In genomic region chr1:1665815-1666251, GRCh38 we compare ENCODE assay signal across 8 cellular contexts. TPM values are rescaled to one million over a fixed set of nuclear protein-coding genes. Genes with fewer than 3 reads are reported as not detected.
A peak's percentile ranks its signal among the peaks of the same experiment; 100 is the strongest.
DNase-seq lines count a peak whose midpoint lies in the region; ATAC-seq and TF ChIP-seq lines count a peak whose summit lies in the region.

No MANE protein-coding gene starts in this region.

- peak overlapping the region; percentile 43 for H2AFZ ChIP-seq in IMR-90 (replicated peaks; ENCODE audit: low read length, poor library complexity)

- H3K4me2 ChIP-seq in IMR-90 (ENCODE audit: low read depth, low read length) = no peak overlapping the region

- no peaks in the 10 kb centered on the region for H3K9me3 ChIP-seq in IMR-90 (ENCODE audit: control insufficient read depth, insufficient read depth, low read length)

- CTCF ChIA-PET in IMR-90 (lab: Yijun Ruan, JAX) = interaction anchor here (0.5 kb wide), 1 partner anchor 111 kb away, joined by 6 read pairs; no protein-coding TSS in a partner anchor

- no peak overlapping the region for H3K4ac ChIP-seq in IMR-90 (ENCODE audit: low read depth, low read length)

- in situ Hi-C loops in IMR-90 (cut with MboI; ENCODE audit: low sequenced_read_pairs) = no loop called here

- no peak overlapping the region for H3K27ac Mint-ChIP-seq in activated naive CD8-positive, alpha-beta T cell treated with anti-CD3 and anti-CD28 coated beads, Interleukin-2, amount 50 U/mL, for 24 hours
- H3K27ac Mint-ChIP-seq in mesothelial cell of epicardium = no peak overlapping the region

- H3K4me1 Mint-ChIP-seq in activated naive CD8-positive, alpha-beta T cell treated with anti-CD3 and anti-CD28 coated beads, Interleukin-2, amount 50 U/mL, for 24 hours = no peaks in the 10 kb centered on the region
- no peaks in the 10 kb centered on the region for H3K4me1 Mint-ChIP-seq in mesothelial cell of epicardium

- H4K91ac ChIP-seq in IMR-90 (ENCODE audit: insufficient read depth, low read depth, low read length) = no peak overlapping the region

- POLR2A ChIA-PET in IMR-90 (lab: Charles Lee; ENCODE audit: unreplicated experiment) = no interaction called here

- no peak overlapping the region for H3K4me3 ChIP-seq in AG10803 (ENCODE audit: low read length)
- H3K4me3 ChIP-seq in IMR-90 (ENCODE audit: insufficient read depth, low read depth, low read length) = no peak overlapping the region

- no peak overlapping the region for H3K23ac ChIP-seq in IMR-90 (ENCODE audit: low read depth, low read length)

- no peak for DNase-seq in AG10803 (ENCODE audit: low read depth)
- DNase-seq in IMR-90 = no peak
- DNase-seq in activated naive CD8-positive, alpha-beta T cell treated with anti-CD3 and anti-CD28 coated beads, Interleukin-2, amount 50 U/mL, for 24 hours = peak; percentile 70
- DNase-seq in mesothelial cell of epicardium (ENCODE audit: low spot score in 2 of 2, unreplicated experiment in 2 of 2) = no peak
- DNase-seq in cerebellum (ENCODE audit: low spot score) = no peak
- DNase-seq in caudate nucleus (lab: John Stamatoyannopoulos, UW) = no peak
- no peak for DNase-seq in SK-N-DZ (ENCODE audit: low spot score)
- no peak for DNase-seq in NCI-H526 treated with DMSO at 0.1 percent for 48 hours (lab: John Stamatoyannopoulos, UW)

- no peaks in the 10 kb centered on the region for H3K9me3 Mint-ChIP-seq in activated naive CD8-positive, alpha-beta T cell treated with anti-CD3 and anti-CD28 coated beads, Interleukin-2, amount 50 U/mL, for 24 hours
- no peaks in the 10 kb centered on the region for H3K9me3 Mint-ChIP-seq in mesothelial cell of epicardium

- peaks cover 0 to 7% of the 10 kb centered on the region in 2 experiments; a peak in 1 of 4 replicates for H3K79me1 ChIP-seq in IMR-90 (ENCODE audit: low read depth in 1 of 2, low read length in 2 of 2)

- H3K27me3 Mint-ChIP-seq in activated naive CD8-positive, alpha-beta T cell treated with anti-CD3 and anti-CD28 coated beads, Interleukin-2, amount 50 U/mL, for 24 hours = no peaks in the 10 kb centered on the region
- no peaks in the 10 kb centered on the region for H3K27me3 Mint-ChIP-seq in mesothelial cell of epicardium (ENCODE audit: low read depth)

- H2BK120ac ChIP-seq in IMR-90 (ENCODE audit: low read depth, low read length) = no peak overlapping the region

- TF ChIP-seq RAD21 in IMR-90 (IDR thresholded peaks at IDR 0.05; ENCODE audit: low read length) = 0 out of 2 replicates have a peak, but pooled peaks have one; percentile 6

- peak; percentile 37 for TF ChIP-seq CTCF in AG10803 (conservative IDR thresholded peaks at IDR 0.05; ENCODE audit: low read length)
- TF ChIP-seq CTCF in IMR-90 (conservative IDR thresholded peaks at IDR 0.05; ENCODE audit: low read depth, low read length) = peak; percentile 27
- peak; percentile 27 for TF ChIP-seq CTCF in mesothelial cell of epicardium (IDR thresholded peaks at IDR 0.05; ENCODE audit: unreplicated experiment)

- no TSS peak for BruUV-seq in IMR-90 (replicated peaks; lab: Mats Ljungman, UMichigan)

- H2BK15ac ChIP-seq in IMR-90 (ENCODE audit: low read depth, low read length) = no peak overlapping the region

- H3K18ac ChIP-seq in IMR-90 (ENCODE audit: low read depth, low read length) = no peak overlapping the region

- no peak for ATAC-seq in IMR-90 (ENCODE audit: low read depth)
- ATAC-seq in activated naive CD8-positive, alpha-beta T cell treated with anti-CD3 and anti-CD28 coated beads, Interleukin-2, amount 50 U/mL, for 24 hours = peak; percentile 48

- no peak overlapping the region for H3K9ac ChIP-seq in IMR-90 (ENCODE audit: low read depth, low read length)

- TF ChIP-seq POLR2A in IMR-90 (IDR thresholded peaks at IDR 0.05; ENCODE audit: low read depth, low read length) = no peak

- WGBS in IMR-90 (ENCODE audit: extremely low coverage in 2 of 2, insufficient read length in 1 of 2), 2 experiments = 81% methylated on average over 13 of the region's 25 CpGs; no CpG with 5 or more reads in 1 of the 2 experiments

- H4K20me1 ChIP-seq in IMR-90 (ENCODE audit: insufficient read depth, low read length) = no peaks in the 10 kb centered on the region

- H2BK20ac ChIP-seq in IMR-90 (ENCODE audit: low read depth, low read length) = no peak overlapping the region

- H3K56ac ChIP-seq in IMR-90 (ENCODE audit: extremely low read depth, insufficient read depth, low read length) = no peak overlapping the region

- H3K27ac ChIP-seq in IMR-90 (ENCODE audit: insufficient read depth, low read length) (no peak overlapping the region), caudate nucleus (ENCODE audit: low read depth, low read length) (no peak overlapping the region)

- H4K5ac ChIP-seq in IMR-90 (ENCODE audit: low read depth, low read length) = no peak overlapping the region

- intact Hi-C loops in IMR-90 (cut with micrococcal nuclease) = no loop called here

- H4K8ac ChIP-seq in IMR-90 (ENCODE audit: low read depth in 2 of 2, low read length in 2 of 2) = no peak overlapping the region

- no peak overlapping the region for H2AK5ac ChIP-seq in IMR-90 (ENCODE audit: low read depth, low read length)

- H3K36me3 ChIP-seq in IMR-90 (ENCODE audit: control insufficient read depth, insufficient read depth, low read length) = peaks cover 41% of the 10 kb centered on the region

- dilution Hi-C loops in IMR-90 (cut with HindIII; ENCODE audit: low sequenced_read_pairs, unreplicated experiment) = no loop called here

- no peak overlapping the region for H3K4me3 Mint-ChIP-seq in activated naive CD8-positive, alpha-beta T cell treated with anti-CD3 and anti-CD28 coated beads, Interleukin-2, amount 50 U/mL, for 24 hours
- no peak overlapping the region for H3K4me3 Mint-ChIP-seq in mesothelial cell of epicardium

- H2AK9ac ChIP-seq in IMR-90 (replicated peaks; ENCODE audit: low read depth, low read length, poor library complexity) = peak overlapping the region; percentile 28

- H3K9me1 ChIP-seq in IMR-90 (ENCODE audit: insufficient read depth, low read length) = no peaks in the 10 kb centered on the region; the same call in 1 of the 2 replicates

- H3K4me1 ChIP-seq in IMR-90 (ENCODE audit: control insufficient read depth, insufficient read depth, low read length) = peaks cover 6% of the 10 kb centered on the region

- H3K27me3 ChIP-seq in IMR-90 (ENCODE audit: control insufficient read depth, insufficient read depth, low read length) = no peaks in the 10 kb centered on the region

- no peak overlapping the region for H3K14ac ChIP-seq in IMR-90 (replicated peaks; ENCODE audit: low read depth, low read length)

- H2BK5ac ChIP-seq in IMR-90 (ENCODE audit: low read depth, low read length, poor library complexity, severe bottlenecking) = no peak overlapping the region

- peaks cover 13% of the 10 kb centered on the region for H3K36me3 Mint-ChIP-seq in activated naive CD8-positive, alpha-beta T cell treated with anti-CD3 and anti-CD28 coated beads, Interleukin-2, amount 50 U/mL, for 24 hours (ENCODE audit: low read depth)
- H3K36me3 Mint-ChIP-seq in mesothelial cell of epicardium = peaks cover 7% of the 10 kb centered on the region

TF ChIP-seq in IMR-90, 13 proteins besides CTCF, POLR2A, EP300 and RAD21 (continues in another document):
- TF ChIP-seq RCOR1 (IDR thresholded peaks at IDR 0.05; ENCODE audit: insufficient replicate concordance, low read length) (no peak), RFX5 (IDR thresholded peaks at IDR 0.05; ENCODE audit: low read depth, low read length) (no peak)

RNA-seq across cellular contexts. Expression of gene CDK11B, which starts 7.0 kb away (rescaled TPM):
- 8.2 and 8.9 TPM in 2 replicates for total RNA-seq in IMR-90 (2012; rRNA removed)
- polyA plus RNA-seq in IMR-90 (2012; rRNA removed) = 16.3 and 19.1 TPM in 2 replicates
- 7.1 and 9.1 TPM in 2 replicates for polyA plus RNA-seq in IMR-90 (2012; cell fraction: cytosol; rRNA removed)
- 19.2 and 19.6 TPM in 2 replicates for polyA plus RNA-seq in IMR-90 (2012; cell fraction: nucleus; rRNA removed; ENCODE audit: low replicate concordance)
- 25.2 to 27.2 TPM (median 26.6 TPM) in 3 replicates for total RNA-seq in mesothelial cell of epicardium
- total RNA-seq in cerebellum = 5.4 TPM
- polyA plus RNA-seq in SK-N-DZ (2014; cell fraction: cytosol; rRNA removed) = 10.4 and 13.4 TPM in 2 replicates
- polyA plus RNA-seq in SK-N-DZ (2014; cell fraction: nucleus; rRNA removed) = 21.3 and 39.4 TPM in 2 replicates

RNA-seq across cellular contexts. Expression of gene SLC35E2B, which starts 26.8 kb away (rescaled TPM):
- 13.9 and 14.9 TPM in 2 replicates for total RNA-seq in IMR-90 (2012; rRNA removed)
- polyA plus RNA-seq in IMR-90 (2012; rRNA removed) = 25.1 and 30.2 TPM in 2 replicates
- polyA plus RNA-seq in IMR-90 (2012; cell fraction: cytosol; rRNA removed) = 15.3 and 21.7 TPM in 2 replicates
- polyA plus RNA-seq in IMR-90 (2012; cell fraction: nucleus; rRNA removed; ENCODE audit: low replicate concordance) = 52.7 and 65.7 TPM in 2 replicates
- 112 to 119 TPM (median 113 TPM) in 3 replicates for total RNA-seq in mesothelial cell of epicardium
- 65.6 TPM for total RNA-seq in cerebellum
- polyA plus RNA-seq in SK-N-DZ (2014; cell fraction: cytosol; rRNA removed) = 26.9 and 32.3 TPM in 2 replicates
- polyA plus RNA-seq in SK-N-DZ (2014; cell fraction: nucleus; rRNA removed) = 35.7 and 63.9 TPM in 2 replicates

RNA-seq across cellular contexts. Expression of gene MMP23B, which starts 33.9 kb away (rescaled TPM):
- total RNA-seq in IMR-90 (2012; rRNA removed) = 1.1 and 1.4 TPM in 2 replicates
- 5.4 and 9.1 TPM in 2 replicates for polyA plus RNA-seq in IMR-90 (2012; rRNA removed)
- polyA plus RNA-seq in IMR-90 (2012; cell fraction: cytosol; rRNA removed) = 9.6 and 14.4 TPM in 2 replicates
- polyA plus RNA-seq in IMR-90 (2012; cell fraction: nucleus; rRNA removed; ENCODE audit: low replicate concordance) = 23.7 and 54.5 TPM in 2 replicates
- total RNA-seq in mesothelial cell of epicardium = 63.8 to 70.3 TPM (median 65.4 TPM) in 3 replicates
- total RNA-seq in cerebellum = 0.64 TPM
- polyA plus RNA-seq in SK-N-DZ (2014; cell fraction: cytosol; rRNA removed) = 0.24 and 0.73 TPM in 2 replicates
- 12.9 and 25.9 TPM in 2 replicates for polyA plus RNA-seq in SK-N-DZ (2014; cell fraction: nucleus; rRNA removed)

RNA-seq across cellular contexts. Expression of gene MIB2, which starts 50.5 kb away (rescaled TPM):
- total RNA-seq in IMR-90 (2012; rRNA removed) (17.2 and 18.1 TPM in 2 replicates), mesothelial cell of epicardium (110 to 117 TPM (median 112 TPM) in 3 replicates), cerebellum (44.6 TPM)
- polyA plus RNA-seq in IMR-90 (2012; rRNA removed) = 47.8 and 58.0 TPM in 2 replicates
- 32.4 and 47.2 TPM in 2 replicates for polyA plus RNA-seq in IMR-90 (2012; cell fraction: cytosol; rRNA removed)
- 393 and 1,256 TPM in 2 replicates for polyA plus RNA-seq in IMR-90 (2012; cell fraction: nucleus; rRNA removed; ENCODE audit: low replicate concordance)
- 11.4 and 23.4 TPM in 2 replicates for polyA plus RNA-seq in SK-N-DZ (2014; cell fraction: cytosol; rRNA removed)
- 256 and 330 TPM in 2 replicates for polyA plus RNA-seq in SK-N-DZ (2014; cell fraction: nucleus; rRNA removed)

RNA-seq across cellular contexts. Expression of gene CDK11A, which starts 58.3 kb away (rescaled TPM):
- total RNA-seq in IMR-90 (2012; rRNA removed) (1.8 and 5.8 TPM in 2 replicates), mesothelial cell of epicardium (47.9 to 54.2 TPM (median 52.8 TPM) in 3 replicates), cerebellum (12.8 TPM)
- 17.1 and 20.0 TPM in 2 replicates for polyA plus RNA-seq in IMR-90 (2012; rRNA removed)
- polyA plus RNA-seq in IMR-90 (2012; cell fraction: cytosol; rRNA removed) = 3.5 and 3.9 TPM in 2 replicates
- polyA plus RNA-seq in IMR-90 (2012; cell fraction: nucleus; rRNA removed; ENCODE audit: low replicate concordance) = 83.0 and 135 TPM in 2 replicates
- 6.4 and 7.5 TPM in 2 replicates for polyA plus RNA-seq in SK-N-DZ (2014; cell fraction: cytosol; rRNA removed)
- 86.9 and 154 TPM in 2 replicates for polyA plus RNA-seq in SK-N-DZ (2014; cell fraction: nucleus; rRNA removed)

Comparison
In these comparisons a context has a peak if more than half of its experiments do, and no peak if none do; other contexts are left out.
1. RNA of gene MMP23B, which starts 33.9 kb away (total RNA-seq): 63.8 to 70.3 TPM in mesothelial cell of epicardium; 1.1 to 1.4 TPM in IMR-90 and 0.64 TPM in cerebellum (single experiment); every median in the first group is over 10 times any median in the second.
2. Peak in every context shown above with its lines, with median percentiles within 50 percentile points of each other: CTCF ChIP-seq.